In genomic region chr5:93874491-93874890, GRCh38 we compare ENCODE assay signal across 12 cellular contexts.
A peak's percentile ranks its signal among the peaks of the same experiment; 100 is the strongest.
DNase-seq lines count a peak whose midpoint lies in the region; ATAC-seq and TF ChIP-seq lines count a peak whose summit lies in the region.
"Had no signal": no experiment of that assay in that cellular context is flagged by ENCODE, and none has a peak within 500 bp of the region (broad histone marks: within the 10 kb centered on the region; RNA-seq: fewer than 3 reads in every experiment).

No MANE protein-coding gene starts in this region.

- no peaks in the 10 kb centered on the region for H3K9me3 ChIP-seq in vagina
- H3K9me3 ChIP-seq: neutrophil had no signal

- peaks cover 5% of the 10 kb centered on the region for H3K36me3 Mint-ChIP-seq in activated CD4-positive, alpha-beta T cell treated with anti-CD3 and anti-CD28 coated beads, Interleukin-2, amount 10 ng/mL, durations not matched to agents 24 days and 14 days (ENCODE audit: low read depth)
- H3K36me3 Mint-ChIP-seq in stimulated activated naive B cell treated with anti-CD40 and anti-IgM and Interleukin-4, amounts not matched to agents 10 μg/mL and 1 μg/mL and 100 μg/mL, for 72 hours = peaks cover 18 to 36% of the 10 kb centered on the region in 2 donors

- TF ChIP-seq CTCF in vagina (IDR thresholded peaks at IDR 0.05) = no peak

- TF ChIP-seq POLR2A in vagina (IDR thresholded peaks at IDR 0.05) = no peak

- no peaks in the 10 kb centered on the region for H3K9me3 Mint-ChIP-seq in activated CD4-positive, alpha-beta T cell treated with anti-CD3 and anti-CD28 coated beads, Interleukin-2, amount 10 ng/mL, durations not matched to agents 24 days and 14 days
- H3K9me3 Mint-ChIP-seq in stimulated activated naive B cell treated with anti-CD40 and anti-IgM and Interleukin-4, amounts not matched to agents 10 μg/mL and 1 μg/mL and 100 μg/mL, for 72 hours = no peaks in the 10 kb centered on the region
- H3K9me3 Mint-ChIP-seq: stimulated activated naive CD8-positive, alpha-beta T cell treated with anti-CD3 and anti-CD28 coated beads, Interleukin-15, Interleukin-2, amounts not matched to agents 100 ng/mL and 50 ng/mL, for 24 hours; T-helper 1 cell treated with Interleukin-12 subunit alpha and Interleukin-12 subunit beta and Interleukin-4 antibody, amounts not matched to agents 30 μg/mL and 1 μg/mL, for 36 hours had no signal

- ATAC-seq in HG02623 (IDR thresholded peaks at IDR 0.05; ENCODE audit: unreplicated experiment) = peak; percentile 68
- ATAC-seq in HG03457 (IDR thresholded peaks at IDR 0.05; ENCODE audit: unreplicated experiment) = peak; percentile 45
- peak; percentile 89 for ATAC-seq in stimulated activated naive B cell treated with anti-CD40 and anti-IgM and Interleukin-4, amounts not matched to agents 10 μg/mL and 1 μg/mL and 100 μg/mL, for 72 hours (replicated peaks)

- peaks cover 13% of the 10 kb centered on the region for H3K4me1 Mint-ChIP-seq in activated CD4-positive, alpha-beta T cell treated with anti-CD3 and anti-CD28 coated beads, Interleukin-2, amount 10 ng/mL, durations not matched to agents 24 days and 14 days
- peaks cover 11 to 15% of the 10 kb centered on the region in 2 donors for H3K4me1 Mint-ChIP-seq in stimulated activated naive B cell treated with anti-CD40 and anti-IgM and Interleukin-4, amounts not matched to agents 10 μg/mL and 1 μg/mL and 100 μg/mL, for 72 hours

- H3K27me3 Mint-ChIP-seq in activated CD4-positive, alpha-beta T cell treated with anti-CD3 and anti-CD28 coated beads, Interleukin-2, amount 10 ng/mL, durations not matched to agents 24 days and 14 days = no peaks in the 10 kb centered on the region
- no peaks in the 10 kb centered on the region for H3K27me3 Mint-ChIP-seq in stimulated activated naive B cell treated with anti-CD40 and anti-IgM and Interleukin-4, amounts not matched to agents 10 μg/mL and 1 μg/mL and 100 μg/mL, for 72 hours
- H3K27me3 Mint-ChIP-seq: stimulated activated naive CD8-positive, alpha-beta T cell treated with anti-CD3 and anti-CD28 coated beads, Interleukin-15, Interleukin-2, amounts not matched to agents 100 ng/mL and 50 ng/mL, for 24 hours had no signal

- peak overlapping the region; percentile 84 for H3K27ac Mint-ChIP-seq in activated CD4-positive, alpha-beta T cell treated with anti-CD3 and anti-CD28 coated beads, Interleukin-2, amount 10 ng/mL, durations not matched to agents 24 days and 14 days
- H3K27ac Mint-ChIP-seq in stimulated activated naive B cell treated with anti-CD40 and anti-IgM and Interleukin-4, amounts not matched to agents 10 μg/mL and 1 μg/mL and 100 μg/mL, for 72 hours = peak overlapping the region; percentile 86
- H3K27ac Mint-ChIP-seq: T-helper 1 cell treated with Interleukin-12 subunit alpha and Interleukin-12 subunit beta and Interleukin-4 antibody, amounts not matched to agents 30 μg/mL and 1 μg/mL, for 36 hours had no signal

- DNase-seq in activated CD4-positive, alpha-beta T cell treated with anti-CD3 and anti-CD28 coated beads, Interleukin-2, amount 10 ng/mL, durations not matched to agents 24 days and 14 days = no peak
- no peak for DNase-seq in activated CD4-positive, alpha-beta T cell treated with anti-CD3 and anti-CD28 coated beads for 1 hour
- DNase-seq in stimulated activated naive B cell treated with anti-CD40 and anti-IgM and Interleukin-4, amounts not matched to agents 10 μg/mL and 1 μg/mL and 100 μg/mL, for 72 hours = no peak
- DNase-seq in caudate nucleus (lab: John Stamatoyannopoulos, UW) (no peak), vagina (ENCODE audit: extremely low spot score in 2 of 2) (no peak), HPDE6-E6E7 (ENCODE audit: extremely low spot score) (no peak)
- DNase-seq: 8988T had no signal

- intact Hi-C loops in activated CD4-positive, alpha-beta T cell treated with anti-CD3 and anti-CD28 coated beads, Interleukin-2, amount 10 ng/mL, durations not matched to agents 24 days and 14 days (cut with micrococcal nuclease) = loop anchor here (10.0 kb wide), 1 partner anchor 920 kb away; no protein-coding TSS in a partner anchor
- intact Hi-C loops in vagina (cut with DNase I) = no loop called here

- H3K27me3 ChIP-seq in vagina = no peaks in the 10 kb centered on the region
- H3K27me3 ChIP-seq: neutrophil had no signal

- H3K27ac ChIP-seq in caudate nucleus (ENCODE audit: low read depth, low read length) (no peak overlapping the region), vagina (no peak overlapping the region)
- H3K27ac ChIP-seq: neutrophil had no signal

- H3K4me1 ChIP-seq in vagina = no peaks in the 10 kb centered on the region

- no peak overlapping the region for H3K4me3 ChIP-seq in vagina

- H3K36me3 ChIP-seq in vagina = no peaks in the 10 kb centered on the region
- H3K36me3 ChIP-seq: neutrophil had no signal

- peak overlapping the region; percentile 24 for H3K4me3 Mint-ChIP-seq in activated CD4-positive, alpha-beta T cell treated with anti-CD3 and anti-CD28 coated beads, Interleukin-2, amount 10 ng/mL, durations not matched to agents 24 days and 14 days
- no peak overlapping the region for H3K4me3 Mint-ChIP-seq in stimulated activated naive B cell treated with anti-CD40 and anti-IgM and Interleukin-4, amounts not matched to agents 10 μg/mL and 1 μg/mL and 100 μg/mL, for 72 hours
- H3K4me3 Mint-ChIP-seq: stimulated activated naive CD8-positive, alpha-beta T cell treated with anti-CD3 and anti-CD28 coated beads, Interleukin-15, Interleukin-2, amounts not matched to agents 100 ng/mL and 50 ng/mL, for 24 hours; T-helper 1 cell treated with Interleukin-12 subunit alpha and Interleukin-12 subunit beta and Interleukin-4 antibody, amounts not matched to agents 30 μg/mL and 1 μg/mL, for 36 hours had no signal
